ENCODE assay signal across 23 cellular contexts in genomic region chr16:75535211-75535843, GRCh38. TPM values are rescaled to one million over a fixed set of nuclear protein-coding genes. Genes with fewer than 3 reads are reported as not detected.
"Had no signal": no experiment of that assay in that cellular context is flagged by ENCODE, and none has a peak within 500 bp of the region (broad histone marks: within the 10 kb centered on the region; RNA-seq: fewer than 3 reads in every experiment).

No MANE protein-coding gene starts in this region.

- H3K36me3 Mint-ChIP-seq: natural killer cell had no signal

- H3K27ac ChIP-seq: brain microvascular endothelial cell, coronary artery, gastrocnemius medialis, left ventricle myocardium inferior, neutrophil, parathyroid adenoma, vagina, VCaP had no signal

- H3K9me3 ChIP-seq: gastrocnemius medialis, left ventricle myocardium inferior, neutrophil, tibial nerve, vagina had no signal

- DNase-seq: activated CD4-positive, alpha-beta T cell treated with anti-CD3 and anti-CD28 coated beads for 1 hour; activated CD4-positive, alpha-beta T cell treated with anti-CD3 and anti-CD28 coated beads, Interleukin-2, amount 50 U/mL, for 48 hours; activated naive CD4-positive, alpha-beta T cell treated with Interleukin-2 at 50 U/mL for 16 hours; activated T-cell treated with anti-CD3 and anti-CD28 coated beads for 4 hours; anterior cingulate cortex; brain microvascular endothelial cell; central memory CD4-positive, alpha-beta T cell; gastrocnemius medialis; head of caudate nucleus; left ventricle myocardium inferior; mammary epithelial cell; natural killer cell; stimulated activated naive CD4-positive, alpha-beta T cell; T1000 had no signal

- H3K36me3 ChIP-seq: brain microvascular endothelial cell, gastrocnemius medialis, left ventricle myocardium inferior, neutrophil, vagina had no signal

- H3K9ac ChIP-seq: parathyroid adenoma had no signal

- H3K27ac Mint-ChIP-seq: natural killer cell had no signal

- H3K4me1 ChIP-seq: gastrocnemius medialis, parathyroid adenoma, tibial nerve, vagina had no signal

- ATAC-seq: gastrocnemius medialis, natural killer cell had no signal

- H3K9me3 Mint-ChIP-seq: natural killer cell had no signal

- H3K4me3 Mint-ChIP-seq: natural killer cell had no signal

- H3K4me3 ChIP-seq: coronary artery, gastrocnemius medialis, left ventricle myocardium inferior, vagina had no signal

- H3K27me3 ChIP-seq: gastrocnemius medialis, neutrophil, tibial nerve, vagina had no signal

RNA-seq across cellular contexts. Expression of gene CHST5, which starts 0.6 kb away (rescaled TPM):
- total RNA-seq: kidney epithelial cell; natural killer cell; T-helper 1 cell treated with Interleukin-12 subunit alpha and Interleukin-12 subunit beta and Interleukin-4 antibody, amounts not matched to agents 30 ng/mL and 1 ng/mL, for 36 hours; vagina had no signal

RNA-seq across cellular contexts. Expression of gene CHST6, which starts 40.1 kb away (rescaled TPM):
- total RNA-seq: mononuclear cell; natural killer cell; T-helper 1 cell treated with Interleukin-12 subunit alpha and Interleukin-12 subunit beta and Interleukin-4 antibody, amounts not matched to agents 30 ng/mL and 1 ng/mL, for 36 hours had no signal
